18 cellular contexts compared by ENCODE assay signal in the genomic region with DNA sequence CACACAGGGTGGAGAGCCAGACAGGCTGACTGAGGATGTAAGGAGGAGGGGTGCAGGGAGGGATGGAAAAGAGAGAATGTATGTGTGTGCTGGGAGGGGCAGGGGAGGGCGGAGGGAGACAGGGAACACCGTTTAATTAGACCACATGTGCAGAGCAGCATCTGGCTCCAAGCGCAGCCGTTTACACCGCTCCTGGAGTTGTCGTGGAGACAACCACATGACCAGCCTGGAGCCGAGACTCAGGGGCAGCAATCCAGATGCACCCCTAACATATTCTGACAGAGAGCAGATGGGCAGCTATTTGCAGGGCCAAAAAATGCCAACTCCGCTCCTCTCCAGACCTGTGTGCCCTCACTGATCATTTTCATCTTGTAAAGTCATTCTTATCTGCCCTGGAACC.
DNase-seq lines count a peak whose midpoint lies in the region; ATAC-seq, FAIRE-seq and TF ChIP-seq lines count a peak whose summit lies in the region.
"Had no signal": no experiment of that assay in that cellular context is flagged by ENCODE, and none has a peak within 500 bp of the region (broad histone marks: within the 10 kb centered on the region; RNA-seq: fewer than 3 reads in every experiment).

No MANE protein-coding gene starts in this region.

- no peak overlapping the region for H2BK5ac ChIP-seq in neuronal stem cell (ENCODE audit: low read length)

- FAIRE-seq in HepG2 (lab: Jason Lieb, UNC): no peak

- H3K4me2 ChIP-seq in neuronal stem cell (ENCODE audit: insufficient read depth, low read length, poor library complexity, severe bottlenecking) (no peak overlapping the region), HepG2 (ENCODE audit: low read depth, low read length) (no peak overlapping the region), GM23338 (no peak overlapping the region)

- H3K79me2 ChIP-seq in HepG2 (ENCODE audit: insufficient read depth, low read length) (no peaks in the 10 kb centered on the region), GM23338 (replicated peaks; ENCODE audit: insufficient read depth) (no peaks in the 10 kb centered on the region)

- H3F3A ChIP-seq in GM23338 (replicated peaks; ENCODE audit: low read depth): no peaks in the 10 kb centered on the region

- peaks cover 17 to 30% of the 10 kb centered on the region in 2 donors for H3K4me1 ChIP-seq in neuronal stem cell (ENCODE audit: control insufficient read depth in 2 of 2, insufficient read depth in 1 of 2, low read depth in 1 of 2, low read length in 2 of 2)
- peaks cover 42% of the 10 kb centered on the region for H3K4me1 ChIP-seq in HepG2 (ENCODE audit: insufficient read depth, low read length)
- H3K4me1 ChIP-seq in GM23338 (ENCODE audit: insufficient read depth): no peaks in the 10 kb centered on the region
- H3K4me1 ChIP-seq: HAP-1 had no signal

- H3K9me3 ChIP-seq in neuronal stem cell (replicated peaks in 1 of 2; ENCODE audit: control insufficient read depth in 2 of 2, insufficient read depth in 1 of 2, low read depth in 1 of 2, low read length in 2 of 2): no peaks in the 10 kb centered on the region
- H3K9me3 ChIP-seq in HepG2 (ENCODE audit: low read length): no peaks in the 10 kb centered on the region
- H3K9me3 ChIP-seq: HAP-1, neutrophil had no signal

- TF ChIP-seq RAD21 in HepG2 (CRISPR knock-in tag; IDR thresholded peaks at IDR 0.05): no peak

- H3K9me2 ChIP-seq in GM23338 (ENCODE audit: insufficient read depth): no peaks in the 10 kb centered on the region

- H3K27me3 Mint-ChIP-seq in GM23338 (ENCODE audit: insufficient read depth, low read depth, poor library complexity): peaks cover 4% of the 10 kb centered on the region
- H3K27me3 Mint-ChIP-seq: T-cell had no signal

- H3K4me3 ChIP-seq in choroid plexus epithelial cell (ENCODE audit: low read depth, low read length) (no peak overlapping the region), neuronal stem cell (ENCODE audit: low read length in 2 of 2) (no peak overlapping the region), HepG2 (replicated peaks in 1 of 3; ENCODE audit: insufficient read depth in 1 of 3, low read depth in 2 of 3, low read length in 3 of 3) (no peak overlapping the region), GM23338 (no peak overlapping the region)
- H3K4me3 ChIP-seq: coronary artery, HAP-1 had no signal

- no peak overlapping the region for H2BK15ac ChIP-seq in neuronal stem cell (ENCODE audit: low read length)

- H3K9me3 Mint-ChIP-seq in GM23338: no peaks in the 10 kb centered on the region
- H3K9me3 Mint-ChIP-seq: activated T-cell treated with anti-CD3 and anti-CD28 coated beads, Interleukin-2, amount 50 U/mL, for 4 hours; T-cell had no signal

- POLR2A ChIA-PET in HepG2 (lab: Yijun Ruan, JAX): no interaction called here

- H3K36me3 ChIP-seq in neuronal stem cell (replicated peaks in 1 of 2; ENCODE audit: control insufficient read depth in 2 of 2, insufficient read depth in 2 of 2, low read length in 2 of 2) (no peaks in the 10 kb centered on the region), HepG2 (replicated peaks in 1 of 2; ENCODE audit: control insufficient read depth in 1 of 2, insufficient read depth in 2 of 2, low read length in 2 of 2) (no peaks in the 10 kb centered on the region; a peak in 2 of 5 replicates), GM23338 (ENCODE audit: insufficient read depth) (no peaks in the 10 kb centered on the region)
- H3K36me3 ChIP-seq: HAP-1, neutrophil had no signal

- H3K27me3 ChIP-seq in neuronal stem cell (ENCODE audit: control insufficient read depth in 3 of 3, insufficient read depth in 3 of 3, low read depth in 1 of 3, low read length in 3 of 3): no peaks in the 10 kb centered on the region
- H3K27me3 ChIP-seq in HepG2 (ENCODE audit: control insufficient read depth in 1 of 2, insufficient read depth in 2 of 2, low read length in 2 of 2): no peaks in the 10 kb centered on the region
- H3K27me3 ChIP-seq in GM23338 (ENCODE audit: insufficient read depth): no peaks in the 10 kb centered on the region
- H3K27me3 ChIP-seq: neutrophil had no signal

- no peak overlapping the region for H4K8ac ChIP-seq in neuronal stem cell (ENCODE audit: low read depth, low read length)

- intact Hi-C loops in HepG2 (cut with micrococcal nuclease; ENCODE audit: unreplicated experiment): no loop called here

- no peak for ATAC-seq in HepG2
- ATAC-seq in GM23338: no peak
- ATAC-seq: activated T-cell treated with anti-CD3 and anti-CD28 coated beads, Interleukin-2, amount 50 U/mL, for 4 hours; PC-3; T-cell had no signal

- no CpG with 5 or more reads among the region's 8 CpGs for WGBS in neuronal stem cell (ENCODE audit: extremely low coverage in 2 of 2, insufficient read length in 2 of 2, insufficient replicate concordance in 1 of 2), 2 donors
- WGBS in HepG2 (ENCODE audit: low lambda C conversion rate): 97% methylated on average over 8 of the region's 8 CpGs

- TF ChIP-seq EP300 in HepG2 (IDR thresholded peaks at IDR 0.05; ENCODE audit: low read depth in 2 of 2, low read length in 2 of 2) (no peak), HepG2 (CRISPR knock-in tag; IDR thresholded peaks at IDR 0.05; ENCODE audit: borderline replicate concordance) (no peak)

- no peak overlapping the region for H2BK12ac ChIP-seq in neuronal stem cell (ENCODE audit: low read length)

- H2BK120ac ChIP-seq in neuronal stem cell (ENCODE audit: low read depth, low read length): no peak overlapping the region

- DNase-seq in NCI-H345 (lab: John Stamatoyannopoulos, UW) (peak; percentile 15), NCI-H345 treated with DMSO at 0.1 percent for 48 hours (lab: John Stamatoyannopoulos, UW; ENCODE audit: unreplicated experiment) (no peak), NCI-H2171 (lab: John Stamatoyannopoulos, UW) (peak; percentile 86), choroid plexus epithelial cell (ENCODE audit: low read depth) (peak; percentile 5), neuronal stem cell (ENCODE audit: low spot score) (no peak), HepG2 (ENCODE audit: low spot score) (no peak), ureter (ENCODE audit: low spot score) (no peak), GM23338 (ENCODE audit: low spot score) (no peak)
- DNase-seq: 8988T; activated CD4-positive, alpha-beta T cell treated with anti-CD3 and anti-CD28 coated beads for 1 hour; activated T-cell treated with anti-CD3 and anti-CD28 coated beads, Interleukin-2, amount 50 U/mL, for 4 hours; erythroblast; PC-3; T-cell had no signal

- H3K23ac ChIP-seq in neuronal stem cell (ENCODE audit: low read depth, low read length, poor library complexity): no peak overlapping the region

- H3K4me3 Mint-ChIP-seq in GM23338: no peak overlapping the region
- H3K4me3 Mint-ChIP-seq: activated T-cell treated with anti-CD3 and anti-CD28 coated beads, Interleukin-2, amount 50 U/mL, for 4 hours; T-cell had no signal

- H2AFZ ChIP-seq in neuronal stem cell (ENCODE audit: low read length) (peak overlapping the region; percentile 76), HepG2 (ENCODE audit: low read length) (no peak overlapping the region), GM23338 (no peak overlapping the region)

- H3K27ac ChIP-seq in neuronal stem cell (replicated peaks; ENCODE audit: low read length): peak overlapping the region; percentile 19
- H3K27ac ChIP-seq in HepG2 (ENCODE audit: extremely low read length, insufficient read depth, low read length): no peak overlapping the region
- H3K27ac ChIP-seq in GM23338 (ENCODE audit: low read depth): no peak overlapping the region
- H3K27ac ChIP-seq: coronary artery, HL-60, neutrophil had no signal

- H4K91ac ChIP-seq in neuronal stem cell (ENCODE audit: low read depth, low read length, poor library complexity): no peak overlapping the region

- H3K18ac ChIP-seq in neuronal stem cell (ENCODE audit: low read length): no peak overlapping the region

- H4K20me1 ChIP-seq in HepG2 (ENCODE audit: insufficient read depth, low read length) (no peaks in the 10 kb centered on the region), GM23338 (replicated peaks; ENCODE audit: insufficient read depth) (no peaks in the 10 kb centered on the region; the same call in 1 of the 2 replicates)

- TF ChIP-seq CTCF in choroid plexus epithelial cell (conservative IDR thresholded peaks at IDR 0.05; ENCODE audit: low read depth, low read length) (no peak), HepG2 (CRISPR knock-in tag; IDR thresholded peaks at IDR 0.05) (no peak), GM23338 (conservative IDR thresholded peaks at IDR 0.05; ENCODE audit: low read depth in 2 of 2) (no peak)

- no peak overlapping the region for H3K14ac ChIP-seq in neuronal stem cell (ENCODE audit: low read length)

- no peak overlapping the region for H2AK5ac ChIP-seq in neuronal stem cell (ENCODE audit: low read depth, low read length)

- peaks cover 19% of the 10 kb centered on the region for H3K4me1 Mint-ChIP-seq in GM23338
- H3K4me1 Mint-ChIP-seq: T-cell had no signal

- in situ Hi-C loops in HepG2 (cut with HindIII; ENCODE audit: extremely low pct_ligation_motif_present, low pct_unique_long_range_greater_than_20kb): no loop called here

- no peak overlapping the region; the same call in 1 of the 2 replicates for H3K27ac Mint-ChIP-seq in GM23338
- H3K27ac Mint-ChIP-seq: T-cell had no signal

- no peaks in the 10 kb centered on the region for H3K36me3 Mint-ChIP-seq in GM23338 (ENCODE audit: low read depth)

- CTCF ChIA-PET in HepG2 (lab: Yijun Ruan, JAX; ENCODE audit: low intra/inter-chr PET ratio, low total read pairs): no interaction called here

- H3K4ac ChIP-seq in neuronal stem cell (ENCODE audit: low read length): no peak overlapping the region

- no TSS peak for BruUV-seq in HepG2 (replicated peaks; lab: Mats Ljungman, UMichigan)

- TF ChIP-seq POLR2A in HepG2 (IDR thresholded peaks at IDR 0.05; ENCODE audit: insufficient read depth in 1 of 2, low read depth in 2 of 2, low read length in 2 of 2): no peak

- no peak overlapping the region for H3K9ac ChIP-seq in neuronal stem cell (ENCODE audit: low read depth, low read length, poor library complexity)
- H3K9ac ChIP-seq in HepG2 (ENCODE audit: insufficient read depth, low read depth, low read length): no peak overlapping the region

- peaks cover 4% of the 10 kb centered on the region for H3K79me1 ChIP-seq in neuronal stem cell (ENCODE audit: low read depth, low read length)

TF ChIP-seq in HepG2, 621 proteins besides CTCF, POLR2A, EP300 and RAD21 (continues in another document):
- no peak for TF ChIP-seq NFYB (CRISPR knock-in tag; IDR thresholded peaks at IDR 0.05)
- no peak for TF ChIP-seq FOXA3 (CRISPR knock-in tag; IDR thresholded peaks at IDR 0.05)

TF ChIP-seq in GM23338, 12 proteins besides CTCF, POLR2A, EP300 and RAD21 (continues in another document):
- TF ChIP-seq ZNF114 (CRISPR knock-in tag; IDR thresholded peaks at IDR 0.05) (no peak), STAT1 (IDR thresholded peaks at IDR 0.05; ENCODE audit: unreplicated experiment) (no peak), EZH2phosphoT487 (IDR thresholded peaks at IDR 0.05; ENCODE audit: unreplicated experiment) (no peak)

Comparison
In these comparisons a context has a peak if more than half of its experiments do, and no peak if none do; other contexts are left out.
1. DNase-seq: peak in NCI-H345 (single experiment), NCI-H2171 (single experiment) and choroid plexus epithelial cell (single experiment); none in NCI-H345 treated with DMSO at 0.1 percent for 48 hours (single experiment), neuronal stem cell (single experiment), HepG2 (single experiment), ureter (single experiment) and GM23338 (single experiment).